8 cellular contexts compared by ENCODE assay signal in genomic region chr12:89040146-89040964, GRCh38.
DNase-seq lines count a peak whose midpoint lies in the region; ATAC-seq and TF ChIP-seq lines count a peak whose summit lies in the region.

No MANE protein-coding gene starts in this region.

- no peak overlapping the region for H3K4me3 ChIP-seq in esophagus muscularis mucosa

- no peaks in the 10 kb centered on the region for H3K4me1 ChIP-seq in esophagus muscularis mucosa

- no peaks in the 10 kb centered on the region for H3K9me3 ChIP-seq in esophagus muscularis mucosa

- 69% methylated on average over 10 of the region's 10 CpGs for WGBS in esophagus muscularis mucosa

- in situ Hi-C loops in GM13977 (cut with MboI; ENCODE audit: low pct_unique_long_range_greater_than_20kb, low sequenced_read_pairs, unreplicated experiment) = loop anchor here (10.0 kb wide), 1 partner anchor 484 kb away; the partner anchor contains the start of genes GALNT4 and POC1B

- no peaks in the 10 kb centered on the region for H3K36me3 Mint-ChIP-seq in HFFc6 (ENCODE audit: low read depth)
- H3K36me3 Mint-ChIP-seq in natural killer cell = no peaks in the 10 kb centered on the region

- H3K4me1 Mint-ChIP-seq in HFFc6 (ENCODE audit: low read depth) (peaks cover 19% of the 10 kb centered on the region; the same call in 1 of the 2 replicates), natural killer cell (peaks cover 28 to 36% of the 10 kb centered on the region in 2 donors)

- no peak for TF ChIP-seq EP300 in esophagus muscularis mucosa (IDR thresholded peaks at IDR 0.05)

- peak; percentile 19 for TF ChIP-seq CTCF in GM13977 (IDR thresholded peaks at IDR 0.05; ENCODE audit: extremely low read depth, insufficient read depth, missing control alignments)
- TF ChIP-seq CTCF in HFFc6 (IDR thresholded peaks at IDR 0.05) = no peak
- no peak for TF ChIP-seq CTCF in natural killer cell (IDR thresholded peaks at IDR 0.05)
- no peak for TF ChIP-seq CTCF in esophagus muscularis mucosa (IDR thresholded peaks at IDR 0.05)

- no peaks in the 10 kb centered on the region for H3K27me3 ChIP-seq in esophagus muscularis mucosa

- H3K27ac Mint-ChIP-seq in HFFc6 (no peak overlapping the region), natural killer cell (peak overlapping the region; percentile 11 to 73)

- no peak overlapping the region for H3K27ac ChIP-seq in esophagus muscularis mucosa (replicated peaks in 1 of 4)

- H3K27me3 Mint-ChIP-seq in HFFc6 (ENCODE audit: insufficient read depth) (no peaks in the 10 kb centered on the region; the same call in 1 of the 2 replicates), natural killer cell (ENCODE audit: low read depth in 2 of 2) (no peaks in the 10 kb centered on the region)

- no peaks in the 10 kb centered on the region for H3K36me3 ChIP-seq in esophagus muscularis mucosa

- H3K4me3 Mint-ChIP-seq in HFFc6 (no peak overlapping the region), natural killer cell (peak overlapping the region; percentile 21)

- peak; percentile 36 for DNase-seq in GM13977 (ENCODE audit: low spot score)
- DNase-seq in HFFc6 = peak; percentile 15
- peak; percentile 85 for DNase-seq in NCI-H2107 treated with DMSO at 0.1 percent for 48 hours (lab: John Stamatoyannopoulos, UW; ENCODE audit: unreplicated experiment)
- peak; percentile 66 for DNase-seq in activated T-cell treated with anti-CD3 and anti-CD28 coated beads, Interleukin-2, amount 50 U/mL, for 1 hour
- DNase-seq in natural killer cell = no peak
- no peak for DNase-seq in NCI-H1105 treated with DMSO at 0.1 percent for 48 hours (lab: John Stamatoyannopoulos, UW)
- DNase-seq in esophagus muscularis mucosa (ENCODE audit: extremely low spot score) = no peak
- no peak for DNase-seq in SIG-M5 treated with dmso at 0.1 percent for 504 hours (lab: John Stamatoyannopoulos, UW; ENCODE audit: unreplicated experiment)

- intact Hi-C loops in natural killer cell (cut with micrococcal nuclease) (loop anchor here (5.0 kb wide), 1 partner anchor 312 kb away; the partner anchor contains the start of gene DUSP6), esophagus muscularis mucosa (cut with DNase I) (no loop called here)

- TF ChIP-seq POLR2A in esophagus muscularis mucosa (IDR thresholded peaks at IDR 0.05; ENCODE audit: low read depth) = no peak

- H3K9me3 Mint-ChIP-seq in HFFc6 (no peaks in the 10 kb centered on the region), natural killer cell (peaks cover 0 to 6% of the 10 kb centered on the region in 2 donors)

- ATAC-seq in natural killer cell = peak; percentile 86 to 87 (median 86)

Comparison
In these comparisons a context has a peak if more than half of its experiments do, and no peak if none do; other contexts are left out.
1. DNase-seq: peak in GM13977 (single experiment), HFFc6 (single experiment), NCI-H2107 treated with DMSO at 0.1 percent for 48 hours (single experiment) and activated T-cell treated with anti-CD3 and anti-CD28 coated beads, Interleukin-2, amount 50 U/mL, for 1 hour (single experiment); none in natural killer cell (single experiment), NCI-H1105 treated with DMSO at 0.1 percent for 48 hours (single experiment), esophagus muscularis mucosa (single experiment) and SIG-M5 treated with dmso at 0.1 percent for 504 hours (single experiment).